In genomic region chr3:62189376-62189698, GRCh38 we compare ENCODE assay signal across 10 cellular contexts.
"Had no signal": no experiment of that assay in that cellular context is flagged by ENCODE, and none has a peak within 500 bp of the region (broad histone marks: within the 10 kb centered on the region; RNA-seq: fewer than 3 reads in every experiment).

No MANE protein-coding gene starts in this region.

- H3K4me3 Mint-ChIP-seq: activated naive CD4-positive, alpha-beta T cell treated with anti-CD3 and anti-CD28 coated beads for 36 hours; activated naive CD8-positive, alpha-beta T cell treated with anti-CD3 and anti-CD28 coated beads, Interleukin-2, amount 50 U/mL, for 24 hours; stimulated activated effector memory CD8-positive, alpha-beta T cell treated with anti-CD3 and anti-CD28 coated beads, Interleukin-12 subunit alpha, Interleukin-12 subunit beta, amount 100 ng/mL, for 72 hours; T-helper 1 cell treated with Interleukin-12 subunit alpha and Interleukin-12 subunit beta and Interleukin-4 antibody, amounts not matched to agents 30 μg/mL and 1 μg/mL, for 36 hours had no signal

- H3K27ac Mint-ChIP-seq: activated naive CD4-positive, alpha-beta T cell treated with anti-CD3 and anti-CD28 coated beads for 36 hours; activated naive CD8-positive, alpha-beta T cell treated with anti-CD3 and anti-CD28 coated beads, Interleukin-2, amount 50 U/mL, for 24 hours; natural killer cell treated with Interleukin-12 subunit alpha and Interleukin-12 subunit beta and Interleukin-15 and Interleukin-18, amount 100 ng/mL, for 72 hours; stimulated activated effector memory CD8-positive, alpha-beta T cell treated with anti-CD3 and anti-CD28 coated beads, Interleukin-12 subunit alpha, Interleukin-12 subunit beta, amount 100 ng/mL, for 72 hours; T-helper 1 cell treated with Interleukin-12 subunit alpha and Interleukin-12 subunit beta and Interleukin-4 antibody, amounts not matched to agents 30 μg/mL and 1 μg/mL, for 36 hours had no signal

- H3K9me3 Mint-ChIP-seq: activated naive CD4-positive, alpha-beta T cell treated with anti-CD3 and anti-CD28 coated beads for 36 hours; activated naive CD8-positive, alpha-beta T cell treated with anti-CD3 and anti-CD28 coated beads, Interleukin-2, amount 50 U/mL, for 24 hours; activated T-cell treated with anti-CD3 and anti-CD28 coated beads, Interleukin-2, amount 50 U/mL, for 4 hours; natural killer cell treated with Interleukin-12 subunit alpha and Interleukin-12 subunit beta and Interleukin-15 and Interleukin-18, amount 100 ng/mL, for 72 hours; stimulated activated effector memory CD8-positive, alpha-beta T cell treated with anti-CD3 and anti-CD28 coated beads, Interleukin-12 subunit alpha, Interleukin-12 subunit beta, amount 100 ng/mL, for 72 hours; T-helper 1 cell treated with Interleukin-12 subunit alpha and Interleukin-12 subunit beta and Interleukin-4 antibody, amounts not matched to agents 30 μg/mL and 1 μg/mL, for 36 hours had no signal

- H3K27me3 ChIP-seq: hepatocyte, stomach, suprapubic skin, tibial nerve had no signal

- H2AFZ ChIP-seq: hepatocyte had no signal

- H3K79me2 ChIP-seq: hepatocyte had no signal

- H3K27ac ChIP-seq: hepatocyte, stomach, suprapubic skin had no signal

- H3K36me3 Mint-ChIP-seq: natural killer cell treated with Interleukin-12 subunit alpha and Interleukin-12 subunit beta and Interleukin-15 and Interleukin-18, amount 100 ng/mL, for 72 hours; stimulated activated effector memory CD8-positive, alpha-beta T cell treated with anti-CD3 and anti-CD28 coated beads, Interleukin-12 subunit alpha, Interleukin-12 subunit beta, amount 100 ng/mL, for 72 hours had no signal

- H3K4me1 Mint-ChIP-seq: activated naive CD8-positive, alpha-beta T cell treated with anti-CD3 and anti-CD28 coated beads, Interleukin-2, amount 50 U/mL, for 24 hours had no signal

- H3K4me3 ChIP-seq: hepatocyte, stomach, suprapubic skin, tibial nerve had no signal

- H3K9me3 ChIP-seq: stomach, suprapubic skin, tibial nerve had no signal
